ENCODE assay signal across 8 cellular contexts in the genomic region with DNA sequence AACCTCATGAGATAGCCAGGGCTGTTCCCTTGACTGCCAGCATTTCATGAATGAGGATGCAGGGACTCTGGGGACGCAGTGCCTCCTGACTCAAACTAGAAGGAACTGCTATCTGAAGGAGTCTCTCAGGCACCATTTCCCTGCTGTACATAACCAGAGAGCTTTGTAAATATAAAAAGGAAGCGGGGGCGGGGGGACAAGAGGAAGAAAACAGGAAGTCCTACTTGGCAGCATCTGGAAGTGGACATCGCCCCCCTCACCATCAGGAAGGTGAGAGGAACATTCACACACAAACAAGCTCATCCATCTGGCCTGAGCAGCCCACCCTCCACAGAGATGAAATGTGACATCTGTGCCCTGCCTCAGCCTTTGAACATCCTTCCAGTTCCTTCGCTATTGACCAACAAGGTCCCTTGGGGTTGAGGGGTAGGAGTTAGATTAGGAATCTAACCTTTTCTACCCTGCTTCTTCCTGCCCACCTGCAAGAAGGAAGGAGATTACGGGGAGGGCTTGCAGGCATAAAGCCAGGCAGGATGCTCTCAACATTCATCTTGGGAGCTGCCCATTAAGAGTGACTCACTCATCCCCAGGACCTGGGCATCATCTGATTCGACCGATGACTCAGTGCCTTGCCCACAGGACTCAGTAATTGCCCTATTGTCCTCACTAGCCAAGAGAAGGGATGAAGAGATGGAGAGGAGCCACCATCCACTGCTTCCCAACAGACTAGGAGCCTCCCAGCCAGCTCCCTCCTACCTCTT. TPM values are rescaled to one million over a fixed set of nuclear protein-coding genes. Genes with fewer than 3 reads are reported as not detected.
DNase-seq lines count a peak whose midpoint lies in the region; ATAC-seq lines count a peak whose summit lies in the region.

No MANE protein-coding gene starts in this region.

- peaks cover 34% of the 10 kb centered on the region for H3K36me3 Mint-ChIP-seq in dendritic cell treated with granulocyte-macrophage colony-stimulating factor and Interleukin-4, amounts not matched to agents 40 ng/mL and 50 ng/mL, for 4 days (ENCODE audit: low read depth)
- H3K36me3 Mint-ChIP-seq in naive B cell = peaks cover 29 to 44% of the 10 kb centered on the region in 2 donors

- intact Hi-C loops in dendritic cell treated with granulocyte-macrophage colony-stimulating factor and Interleukin-4, amounts not matched to agents 40 ng/mL and 50 ng/mL, for 4 days (cut with micrococcal nuclease) = no loop called here

- no peaks in the 10 kb centered on the region for H3K9me3 Mint-ChIP-seq in dendritic cell treated with granulocyte-macrophage colony-stimulating factor and Interleukin-4, amounts not matched to agents 40 ng/mL and 50 ng/mL, for 4 days
- H3K9me3 Mint-ChIP-seq in naive B cell = peaks cover 0 to 3% (median 0%) of the 10 kb centered on the region in 7 donors

- no peak overlapping the region for H3K4me3 Mint-ChIP-seq in dendritic cell treated with granulocyte-macrophage colony-stimulating factor and Interleukin-4, amounts not matched to agents 40 ng/mL and 50 ng/mL, for 4 days
- peak overlapping the region in 6 of 8 donors; percentile 21 to 75 (median 52) for H3K4me3 Mint-ChIP-seq in naive B cell

- peak in 1 of 2 donors; percentile 46 for ATAC-seq in naive B cell (ENCODE audit: low read depth in 2 of 2)
- no peak for ATAC-seq in GM18858 (IDR thresholded peaks at IDR 0.05; ENCODE audit: unreplicated experiment)
- no peak for ATAC-seq in GM19463 (IDR thresholded peaks at IDR 0.05; ENCODE audit: unreplicated experiment)
- ATAC-seq in HG02763 (IDR thresholded peaks at IDR 0.05; ENCODE audit: unreplicated experiment) = no peak

- H3K4me1 Mint-ChIP-seq in dendritic cell treated with granulocyte-macrophage colony-stimulating factor and Interleukin-4, amounts not matched to agents 40 ng/mL and 50 ng/mL, for 4 days (ENCODE audit: low read depth) = peaks cover 43% of the 10 kb centered on the region
- peaks cover 54 to 96% (median 70%) of the 10 kb centered on the region in 3 donors for H3K4me1 Mint-ChIP-seq in naive B cell

- H3K27ac Mint-ChIP-seq in dendritic cell treated with granulocyte-macrophage colony-stimulating factor and Interleukin-4, amounts not matched to agents 40 ng/mL and 50 ng/mL, for 4 days = peak overlapping the region; percentile 18
- peak overlapping the region; percentile 24 to 93 (median 85) for H3K27ac Mint-ChIP-seq in naive B cell

- H3K27me3 Mint-ChIP-seq in dendritic cell treated with granulocyte-macrophage colony-stimulating factor and Interleukin-4, amounts not matched to agents 40 ng/mL and 50 ng/mL, for 4 days = no peaks in the 10 kb centered on the region
- H3K27me3 Mint-ChIP-seq in naive B cell = no peaks in the 10 kb centered on the region

- peak; percentile 75 for DNase-seq in CD1c-positive myeloid dendritic cell (ENCODE audit: extremely low spot score)
- DNase-seq in M059J (ENCODE audit: low read depth) = peak; percentile 95
- no peak for DNase-seq in naive B cell
- DNase-seq in SHP77 treated with DMSO at 0.1 percent for 48 hours (lab: John Stamatoyannopoulos, UW) = no peak

RNA-seq across cellular contexts. Expression of a gene that starts 31.9 kb away (rescaled TPM):
- total RNA-seq in M059J (2014; rRNA removed; shearing (Covaris generic)) = 9.2 and 9.9 TPM in 2 replicates
- 100 to 1,000 TPM in 5 of 6 donors, 10 to 100 TPM in 1; 71.3 to 177 (median 131) TPM for polyA plus RNA-seq in naive B cell (ENCODE audit: low read depth in 6 of 6)

Comparison
In these comparisons a context has a peak if more than half of its experiments do, and no peak if none do; other contexts are left out.
1. DNase-seq: peak in CD1c-positive myeloid dendritic cell (single experiment) and M059J (single experiment); none in naive B cell (single experiment) and SHP77 treated with DMSO at 0.1 percent for 48 hours (single experiment).